ENCODE assay signal across 23 cellular contexts in the genomic region with DNA sequence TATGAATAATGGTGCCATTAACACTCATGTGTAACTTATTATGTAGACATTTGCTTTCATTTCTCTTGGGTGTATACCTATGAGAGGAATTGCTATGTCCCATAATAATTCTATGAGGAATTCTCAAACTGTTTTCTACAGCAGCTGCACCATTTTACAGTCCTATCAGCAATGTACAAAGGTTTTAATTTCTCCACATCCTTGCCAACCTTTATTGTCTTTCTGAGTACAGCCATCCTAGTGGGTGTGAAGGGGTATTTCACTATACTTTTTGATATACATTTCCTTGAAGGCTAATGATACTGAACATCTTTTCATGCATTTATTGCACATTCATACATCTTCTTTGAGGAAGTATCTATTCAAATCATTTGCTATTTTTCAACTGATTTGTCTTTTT. TPM values are rescaled to one million over a fixed set of nuclear protein-coding genes. Genes with fewer than 3 reads are reported as not detected.
"Had no signal": no experiment of that assay in that cellular context is flagged by ENCODE, and none has a peak within 500 bp of the region (broad histone marks: within the 10 kb centered on the region; RNA-seq: fewer than 3 reads in every experiment).

No MANE protein-coding gene starts in this region.

- H3K4me2 ChIP-seq: hepatocyte had no signal

- ATAC-seq: esophagus mucosa, gastroesophageal sphincter, heart left ventricle, left ventricle myocardium superior had no signal

- H3K4me3 ChIP-seq: coronary artery, dorsolateral prefrontal cortex, esophagus squamous epithelium, gastroesophageal sphincter, heart left ventricle, hepatocyte, left lung, lower lobe of right lung had no signal

- H3K27ac ChIP-seq: coronary artery, epithelial cell of prostate, esophagus squamous epithelium, gastroesophageal sphincter, heart left ventricle, hepatocyte, left lung, lower lobe of right lung had no signal

- H3K4me1 ChIP-seq: left lung had no signal

- H3K27me3 ChIP-seq: dorsolateral prefrontal cortex, esophagus squamous epithelium, gastroesophageal sphincter, heart left ventricle, hepatocyte, left lung had no signal

- H3K4me3 Mint-ChIP-seq: immature natural killer cell had no signal

- DNase-seq: dermis blood vessel endothelial cell; dorsolateral prefrontal cortex; effector CD4-positive, alpha-beta T cell; effector memory CD4-positive, alpha-beta T cell; erythroblast; esophagus squamous epithelium; foreskin fibroblast; heart left ventricle; hypothalamus; immature natural killer cell; islet precursor cell; kidney; kidney glomerular epithelial cell; left lung; left ventricle myocardium superior; lower lobe of right lung; mesenchymal stem cell; midbrain had no signal

- H3K27ac Mint-ChIP-seq: immature natural killer cell had no signal

- H3K36me3 Mint-ChIP-seq: immature natural killer cell had no signal

- H3K4me1 Mint-ChIP-seq: immature natural killer cell had no signal

- H3K36me3 ChIP-seq: gastroesophageal sphincter, left lung, lower lobe of right lung had no signal

- H3K9me3 ChIP-seq: esophagus squamous epithelium, gastroesophageal sphincter, heart left ventricle, left lung, lower lobe of right lung had no signal

RNA-seq across cellular contexts. Expression of a gene that starts 34.5 kb away (rescaled TPM):
- polyA plus RNA-seq: immature natural killer cell had no signal
